8 cellular contexts compared by ENCODE assay signal in the genomic region with DNA sequence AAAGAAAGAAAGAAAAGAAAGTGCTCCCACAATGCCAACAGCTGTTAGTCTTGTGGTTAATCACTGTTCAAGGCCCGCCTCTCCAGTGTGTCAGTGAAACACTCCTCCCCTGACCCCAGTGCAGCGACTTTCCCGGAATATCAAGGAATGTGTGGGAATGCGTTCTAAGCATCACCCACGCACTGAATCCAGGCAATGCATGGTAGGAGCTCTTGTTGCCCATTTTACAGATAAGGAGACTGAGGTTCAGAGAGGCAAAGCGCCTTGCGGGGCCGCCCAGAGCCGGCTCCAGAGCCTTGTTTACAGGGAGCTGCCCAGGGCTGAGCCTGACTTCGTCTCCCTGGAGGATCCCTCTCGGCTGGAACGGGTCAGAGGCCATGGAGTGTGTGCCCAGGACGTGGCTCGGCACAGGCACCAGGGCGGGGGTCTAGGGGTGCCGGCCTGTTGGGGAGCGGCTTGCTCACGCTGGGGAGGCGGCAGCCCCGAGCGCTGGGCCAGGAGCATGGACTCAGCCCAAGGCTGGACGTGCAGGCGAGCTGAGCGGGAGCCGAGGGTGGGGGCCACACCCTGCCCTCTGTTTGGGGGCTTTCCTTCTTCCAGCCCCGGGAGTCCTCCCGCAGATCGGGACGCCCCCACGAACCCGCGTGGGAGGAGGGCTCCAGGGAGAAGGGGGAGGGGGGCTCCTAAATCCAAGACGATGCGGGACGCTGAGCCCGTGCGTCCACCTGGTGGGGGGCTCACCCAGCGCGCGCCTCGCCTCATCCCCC. TPM values are rescaled to one million over a fixed set of nuclear protein-coding genes. Genes with fewer than 3 reads are reported as not detected.
DNase-seq lines count a peak whose midpoint lies in the region; ATAC-seq and TF ChIP-seq lines count a peak whose summit lies in the region.

No MANE protein-coding gene starts in this region.

- H3K27ac Mint-ChIP-seq in activated CD8-positive, alpha-beta T cell treated with anti-CD3 and anti-CD28 coated beads, Interleukin-2, amount 10 ng/mL, durations not matched to agents 7 days and 5 days: peak overlapping the region; percentile 75

- peaks cover 8% of the 10 kb centered on the region for H3K9me3 Mint-ChIP-seq in activated CD8-positive, alpha-beta T cell treated with anti-CD3 and anti-CD28 coated beads, Interleukin-2, amount 10 ng/mL, durations not matched to agents 7 days and 5 days (ENCODE audit: insufficient read depth)

- peak overlapping the region; percentile 86 for H3K4me3 ChIP-seq in DOHH2 (ENCODE audit: low read length)
- H3K4me3 ChIP-seq in neuron (ENCODE audit: low read length): peak overlapping the region; percentile 73

- no peaks in the 10 kb centered on the region for H3K9me2 ChIP-seq in DOHH2 (replicated peaks; ENCODE audit: control insufficient read depth, low read length)

- H3K4me2 ChIP-seq in DOHH2 (ENCODE audit: low read length): peak overlapping the region; percentile 85

- CTCF ChIA-PET in activated CD8-positive, alpha-beta T cell treated with anti-CD3 and anti-CD28 coated beads, Interleukin-2, amount 10 ng/mL, durations not matched to agents 7 days and 5 days (lab: Charles Lee): interaction anchor here (1.5 to 3.8 kb wide), 4 partner anchors 9 to 164 kb away, joined by 4 to 13 read pairs (median 8); a partner anchor contains a TSS

- H3K4me1 ChIP-seq in DOHH2 (ENCODE audit: control insufficient read depth, low read length): peaks cover 57% of the 10 kb centered on the region
- peaks cover 21% of the 10 kb centered on the region for H3K4me1 ChIP-seq in neuron (ENCODE audit: insufficient read depth, low read length)

- H3K27ac ChIP-seq in DOHH2 (ENCODE audit: low read depth, low read length): peak overlapping the region; percentile 12; the same call in 1 of the 2 replicates

- ATAC-seq in HG02852 (IDR thresholded peaks at IDR 0.05; ENCODE audit: unreplicated experiment): peak; percentile 17
- peak; percentile 12 for ATAC-seq in activated CD8-positive, alpha-beta T cell treated with anti-CD3 and anti-CD28 coated beads, Interleukin-2, amount 10 ng/mL, durations not matched to agents 7 days and 5 days
- ATAC-seq in HG03460 (IDR thresholded peaks at IDR 0.05; ENCODE audit: unreplicated experiment): no peak

- POLR2A ChIA-PET in activated CD8-positive, alpha-beta T cell treated with anti-CD3 and anti-CD28 coated beads, Interleukin-2, amount 10 ng/mL, durations not matched to agents 7 days and 5 days (lab: Charles Lee): interaction anchor here (0.8 to 2.8 kb wide), 5 partner anchors 9 to 128 kb away, joined by 3 to 12 read pairs (median 3); a partner anchor contains a TSS

- peaks cover 33% of the 10 kb centered on the region for H3K4me1 Mint-ChIP-seq in activated CD8-positive, alpha-beta T cell treated with anti-CD3 and anti-CD28 coated beads, Interleukin-2, amount 10 ng/mL, durations not matched to agents 7 days and 5 days (ENCODE audit: low read depth)

- no peak overlapping the region for H2AFZ ChIP-seq in neuron (ENCODE audit: low read depth, low read length)

- no peaks in the 10 kb centered on the region for H3K27me3 Mint-ChIP-seq in activated CD8-positive, alpha-beta T cell treated with anti-CD3 and anti-CD28 coated beads, Interleukin-2, amount 10 ng/mL, durations not matched to agents 7 days and 5 days (ENCODE audit: low read depth)

- H3K36me3 ChIP-seq in DOHH2 (ENCODE audit: control insufficient read depth, low read length) (peaks cover 34% of the 10 kb centered on the region), neuron (ENCODE audit: insufficient read depth, low read length) (peaks cover 25% of the 10 kb centered on the region)

- no peak for DNase-seq in activated CD8-positive, alpha-beta T cell treated with anti-CD3 and anti-CD28 coated beads, Interleukin-2, amount 10 ng/mL, durations not matched to agents 7 days and 5 days
- DNase-seq in fibroblast of peridontal ligament (ENCODE audit: extremely low read depth) (peak; percentile 91), putamen (ENCODE audit: low spot score) (no peak)
- DNase-seq in effector CD4-positive, alpha-beta T cell: no peak

- TF ChIP-seq CTCF in DOHH2 (IDR thresholded peaks at IDR 0.05; ENCODE audit: low read depth, low read length, poor library complexity, severe bottlenecking): no peak

- no peaks in the 10 kb centered on the region for H3K27me3 ChIP-seq in DOHH2 (ENCODE audit: control insufficient read depth, low read length)
- no peaks in the 10 kb centered on the region for H3K27me3 ChIP-seq in neuron (ENCODE audit: insufficient read depth, low read length)

- peaks cover 49% of the 10 kb centered on the region for H3K36me3 Mint-ChIP-seq in activated CD8-positive, alpha-beta T cell treated with anti-CD3 and anti-CD28 coated beads, Interleukin-2, amount 10 ng/mL, durations not matched to agents 7 days and 5 days (ENCODE audit: low read depth)

- H4K20me1 ChIP-seq in DOHH2 (ENCODE audit: control insufficient read depth, insufficient read depth, low read depth, low read length): no peaks in the 10 kb centered on the region

- H3K79me2 ChIP-seq in DOHH2 (ENCODE audit: control insufficient read depth, low read length): peaks cover 19% of the 10 kb centered on the region

- H3K9me3 ChIP-seq in DOHH2 (ENCODE audit: control insufficient read depth, insufficient read depth, low read length) (no peaks in the 10 kb centered on the region), neuron (ENCODE audit: low read length) (peaks cover 19% of the 10 kb centered on the region)

- H3K4me3 Mint-ChIP-seq in activated CD8-positive, alpha-beta T cell treated with anti-CD3 and anti-CD28 coated beads, Interleukin-2, amount 10 ng/mL, durations not matched to agents 7 days and 5 days: peak overlapping the region; percentile 82

- peaks cover 9% of the 10 kb centered on the region for H3F3A ChIP-seq in DOHH2 (ENCODE audit: control insufficient read depth, insufficient read depth)

RNA-seq across cellular contexts. Expression of a gene that starts 0.8 kb away (rescaled TPM):
- 10 to 100 TPM; 68.6 to 77.6 TPM for total RNA-seq in activated CD8-positive, alpha-beta T cell treated with anti-CD3 and anti-CD28 coated beads, Interleukin-2, amount 10 ng/mL, durations not matched to agents 7 days and 5 days

RNA-seq across cellular contexts. Expression of a gene that starts 18.2 kb away (rescaled TPM):
- 10 to 100 TPM; 37.0 to 39.7 TPM for total RNA-seq in activated CD8-positive, alpha-beta T cell treated with anti-CD3 and anti-CD28 coated beads, Interleukin-2, amount 10 ng/mL, durations not matched to agents 7 days and 5 days

RNA-seq across cellular contexts. Expression of a gene that starts 21.1 kb away (rescaled TPM):
- total RNA-seq in activated CD8-positive, alpha-beta T cell treated with anti-CD3 and anti-CD28 coated beads, Interleukin-2, amount 10 ng/mL, durations not matched to agents 7 days and 5 days: 10 to 100 TPM; 22.4 to 30.4 TPM

RNA-seq across cellular contexts. Expression of a gene that starts 32.0 kb away (rescaled TPM):
- 1 to 10 TPM; 2.6 to 2.7 TPM for total RNA-seq in activated CD8-positive, alpha-beta T cell treated with anti-CD3 and anti-CD28 coated beads, Interleukin-2, amount 10 ng/mL, durations not matched to agents 7 days and 5 days

RNA-seq across cellular contexts. Expression of a gene that starts 39.0 kb away (rescaled TPM):
- total RNA-seq in activated CD8-positive, alpha-beta T cell treated with anti-CD3 and anti-CD28 coated beads, Interleukin-2, amount 10 ng/mL, durations not matched to agents 7 days and 5 days: 10 to 100 TPM; 47.9 to 53.8 TPM
